In genomic region chr4:2040391-2041233, GRCh38 we compare ENCODE assay signal across 10 cellular contexts. TPM values are rescaled to one million over a fixed set of nuclear protein-coding genes. Genes with fewer than 3 reads are reported as not detected.
DNase-seq lines count a peak whose midpoint lies in the region; ATAC-seq, FAIRE-seq and TF ChIP-seq lines count a peak whose summit lies in the region.
"Had no signal": no experiment of that assay in that cellular context is flagged by ENCODE, and none has a peak within 500 bp of the region (broad histone marks: within the 10 kb centered on the region; RNA-seq: fewer than 3 reads in every experiment).

No MANE protein-coding gene starts in this region.

- H2BK5ac ChIP-seq in H1 (ENCODE audit: low read depth, low read length): no peak overlapping the region

- H3K14ac ChIP-seq in H1 (ENCODE audit: insufficient read length): no peak overlapping the region

- peaks cover 14 to 31% (median 27%) of the 10 kb centered on the region in 11 experiments for H4K20me1 ChIP-seq in BLaER1 treated with 17β-estradiol and CSF1 and Interleukin-3, amounts not matched to agents 10 nM and 100 nM
- H4K20me1 ChIP-seq in H1 (replicated peaks in 1 of 2; ENCODE audit: control insufficient read depth in 1 of 2, insufficient read depth in 2 of 2, low read length in 2 of 2): peaks cover 0 to 7% of the 10 kb centered on the region in 2 experiments

- H3K36me3 Mint-ChIP-seq in IgD-negative memory B cell: no peaks in the 10 kb centered on the region
- H3K36me3 Mint-ChIP-seq in nephron progenitor cell (ENCODE audit: low read depth): no peaks in the 10 kb centered on the region

- no peaks in the 10 kb centered on the region for H3K79me2 ChIP-seq in H1 (ENCODE audit: control insufficient read depth in 1 of 2, insufficient read depth in 2 of 2, low read length in 2 of 2)

- H3K4me3 Mint-ChIP-seq in IgD-negative memory B cell (peak overlapping the region; percentile 17 to 85 (median 55)), nephron progenitor cell (peak overlapping the region; percentile 75)

- peak overlapping the region in 8 of 11 experiments; percentile 65 to 75 (median 74); a peak in 8 of 22 replicates for H3K9ac ChIP-seq in BLaER1 treated with 17β-estradiol and CSF1 and Interleukin-3, amounts not matched to agents 10 nM and 100 nM
- H3K9ac ChIP-seq in H1 (replicated peaks in 1 of 4; ENCODE audit: extremely low read depth in 1 of 4, low read depth in 3 of 4, low read length in 3 of 4): no peak overlapping the region

- H3K27ac Mint-ChIP-seq in IgD-negative memory B cell (peak overlapping the region in 1 of 3 donors; percentile 39), nephron progenitor cell (no peak overlapping the region)

- H3K56ac ChIP-seq in H1 (replicated peaks; ENCODE audit: insufficient read length, low read depth, low read length): no peak overlapping the region

- no peak for TF ChIP-seq RAD21 in H1 (IDR thresholded peaks at IDR 0.05 in 1 of 2, conservative IDR thresholded peaks at IDR 0.05 in 1 of 2; ENCODE audit: low read depth in 2 of 2, low read length in 2 of 2)

- intact Hi-C loops in sciatic nerve (cut with DNase I): no loop called here

- peak in 1 of 2 experiments; percentile 69 for DNase-seq in H1 (ENCODE audit: low read depth in 1 of 2, low spot score in 2 of 2)
- no peak for DNase-seq in nephron progenitor cell
- DNase-seq in sciatic nerve (ENCODE audit: low spot score): no peak
- no peak for DNase-seq in GM19239 (ENCODE audit: insufficient read length, low spot score)
- no peak for DNase-seq in EL
- DNase-seq in NCI-H128 (lab: John Stamatoyannopoulos, UW; ENCODE audit: unreplicated experiment): no peak
- DNase-seq: cortex of kidney had no signal

- H3K9me3 ChIP-seq in BLaER1 treated with 17β-estradiol and CSF1 and Interleukin-3, amounts not matched to agents 10 nM and 100 nM (replicated peaks in 1 of 11): peaks cover 0 to 7% (median 0%) of the 10 kb centered on the region in 11 experiments; a peak in 1 of 22 replicates
- peaks cover 0 to 8% of the 10 kb centered on the region in 2 experiments; a peak in 1 of 4 replicates for H3K9me3 ChIP-seq in H1 (ENCODE audit: insufficient read depth in 2 of 2, low read depth in 1 of 2, low read length in 1 of 2)

- H3K4ac ChIP-seq in H1 (replicated peaks; ENCODE audit: insufficient read length, low read depth, low read length): no peak overlapping the region

- peaks cover 12% of the 10 kb centered on the region; the same call in 1 of the 2 replicates for H3K23me2 ChIP-seq in H1 (ENCODE audit: low read depth, low read length)

- H3K27me3 ChIP-seq in BLaER1 treated with 17β-estradiol and CSF1 and Interleukin-3, amounts not matched to agents 10 nM and 100 nM: peaks cover 29 to 39% (median 36%) of the 10 kb centered on the region in 11 experiments
- peaks cover 21 to 52% (median 42%) of the 10 kb centered on the region in 4 experiments for H3K27me3 ChIP-seq in H1 (replicated peaks in 1 of 4; ENCODE audit: control insufficient read depth in 3 of 4, extremely low read depth in 1 of 4, insufficient read depth in 3 of 4, low read length in 3 of 4)

- no peak for ATAC-seq in sciatic nerve

- no peak overlapping the region for H2BK120ac ChIP-seq in H1 (replicated peaks; ENCODE audit: low read depth, low read length)

- H2AK5ac ChIP-seq in H1 (ENCODE audit: low read depth, low read length): no peak overlapping the region

- TF ChIP-seq CTCF in H1 (IDR thresholded peaks at IDR 0.05; ENCODE audit: control extremely low read depth in 1 of 3, insufficient read depth in 1 of 3, low read depth in 1 of 3, low read length in 3 of 3): no peak
- TF ChIP-seq CTCF in nephron progenitor cell (IDR thresholded peaks at IDR 0.05): no peak

- no peak for TF ChIP-seq POLR2A in H1 (IDR thresholded peaks at IDR 0.05; ENCODE audit: control extremely low read depth in 1 of 2, low read depth in 2 of 2, low read length in 2 of 2)

- H3K18ac ChIP-seq in H1 (ENCODE audit: extremely low read depth, low read length): no peak overlapping the region

- H2BK12ac ChIP-seq in H1 (ENCODE audit: low read depth, low read length): no peak overlapping the region

- CTCF ChIA-PET in H1 (lab: Charles Lee; ENCODE audit: partially characterized antibody): no interaction called here

- no peak overlapping the region for H4K5ac ChIP-seq in H1 (ENCODE audit: insufficient read length, low read depth, low read length)

- no peak for TF ChIP-seq EP300 in H1 (IDR thresholded peaks at IDR 0.05; ENCODE audit: borderline replicate concordance in 1 of 2, low read depth in 2 of 2, low read length in 2 of 2)

- peaks cover 0 to 2% (median 0%) of the 10 kb centered on the region in 3 donors for H3K4me1 Mint-ChIP-seq in IgD-negative memory B cell
- peaks cover 5% of the 10 kb centered on the region for H3K4me1 Mint-ChIP-seq in nephron progenitor cell

- no peak overlapping the region for H3K23ac ChIP-seq in H1 (ENCODE audit: insufficient read length)

- H3K27me3 Mint-ChIP-seq in IgD-negative memory B cell: peaks cover 16% of the 10 kb centered on the region
- H3K27me3 Mint-ChIP-seq in nephron progenitor cell (ENCODE audit: low read depth, poor library complexity): peaks cover 61% of the 10 kb centered on the region

- peak overlapping the region; percentile 93 to 100 (median 98) for H3K4me2 ChIP-seq in BLaER1 treated with 17β-estradiol and CSF1 and Interleukin-3, amounts not matched to agents 10 nM and 100 nM
- H3K4me2 ChIP-seq in H1 (ENCODE audit: insufficient read depth in 1 of 2, low read depth in 2 of 2, low read length in 2 of 2): peak overlapping the region; percentile 47 to 73

- H4K91ac ChIP-seq in H1 (replicated peaks; ENCODE audit: insufficient read length, low read length): no peak overlapping the region

- no peaks in the 10 kb centered on the region for H3K9me3 Mint-ChIP-seq in IgD-negative memory B cell
- peaks cover 5% of the 10 kb centered on the region for H3K9me3 Mint-ChIP-seq in nephron progenitor cell

- 9% methylated on average over 16 of the region's 91 CpGs; no CpG with 5 or more reads in 1 of the 2 experiments for WGBS in H1 (ENCODE audit: extremely low coverage in 1 of 2, insufficient coverage in 1 of 2, insufficient read length in 1 of 2, insufficient replicate concordance in 2 of 2, low coverage in 1 of 2, low lambda C conversion rate in 2 of 2, missing lambda C conversion rate in 1 of 2), 2 experiments

- peaks cover 0 to 14% (median 10%) of the 10 kb centered on the region in 11 experiments; a peak in 10 of 22 replicates for H3K36me3 ChIP-seq in BLaER1 treated with 17β-estradiol and CSF1 and Interleukin-3, amounts not matched to agents 10 nM and 100 nM
- no peaks in the 10 kb centered on the region; a peak in 1 of 8 replicates for H3K36me3 ChIP-seq in H1 (ENCODE audit: control insufficient read depth in 2 of 4, insufficient read depth in 4 of 4, low read length in 3 of 4)

- FAIRE-seq in H1 (lab: Jason Lieb, UNC): no peak
- FAIRE-seq in GM19239 (lab: Jason Lieb, UNC): no peak

- H3K79me1 ChIP-seq in H1 (ENCODE audit: low read depth, low read length): no peaks in the 10 kb centered on the region

- peak overlapping the region; percentile 59 to 77 (median 70) for H3K4me3 ChIP-seq in BLaER1 treated with 17β-estradiol and CSF1 and Interleukin-3, amounts not matched to agents 10 nM and 100 nM
- peak overlapping the region; percentile 48 to 72 (median 58) for H3K4me3 ChIP-seq in H1 (ENCODE audit: extremely low read depth in 1 of 4, insufficient read depth in 2 of 4, low read depth in 3 of 4, low read length in 4 of 4)

- H3K4me1 ChIP-seq in BLaER1 treated with 17β-estradiol and CSF1 and Interleukin-3, amounts not matched to agents 10 nM and 100 nM: peaks cover 15 to 37% (median 34%) of the 10 kb centered on the region in 10 experiments; a peak in 19 of 20 replicates
- H3K4me1 ChIP-seq in H1 (replicated peaks in 1 of 4; ENCODE audit: control insufficient read depth in 3 of 4, insufficient read depth in 4 of 4, low read length in 3 of 4): peaks cover 0 to 8% (median 3%) of the 10 kb centered on the region in 4 experiments; a peak in 5 of 7 replicates

- H3K27ac ChIP-seq in BLaER1 treated with 17β-estradiol and CSF1 and Interleukin-3, amounts not matched to agents 10 nM and 100 nM: no peak overlapping the region
- no peak overlapping the region for H3K27ac ChIP-seq in H1 (ENCODE audit: low read depth, low read length)

- peak overlapping the region; percentile 25 for H4K8ac ChIP-seq in H1 (ENCODE audit: extremely low read depth, insufficient read depth, low read length)

- POLR2A ChIA-PET in H1 (lab: Charles Lee; ENCODE audit: partially characterized antibody): interaction anchor here (0.9 to 1.0 kb wide), 2 partner anchors 10 to 18 kb away, joined by 3 to 4 read pairs; no protein-coding TSS in a partner anchor

- H2BK15ac ChIP-seq in H1 (ENCODE audit: low read length): no peak overlapping the region

- no peak overlapping the region for H2BK20ac ChIP-seq in H1 (ENCODE audit: low read length)

- H2AFZ ChIP-seq in H1 (ENCODE audit: low read length): no peak overlapping the region

TF ChIP-seq in H1, 55 proteins besides CTCF, POLR2A, EP300 and RAD21 (continues in another document):
- no peak for TF ChIP-seq SIN3A (conservative IDR thresholded peaks at IDR 0.05 in 1 of 2, IDR thresholded peaks at IDR 0.05 in 1 of 2; ENCODE audit: low read depth in 1 of 2, low read length in 2 of 2)
- no peak for TF ChIP-seq SIRT6 (IDR thresholded peaks at IDR 0.05; ENCODE audit: low read length)
- no peak for TF ChIP-seq JUN (IDR thresholded peaks at IDR 0.05; ENCODE audit: low read depth, low read length)
- no peak for TF ChIP-seq PHF8 (conservative IDR thresholded peaks at IDR 0.05; ENCODE audit: low read depth, low read length)

RNA-seq across cellular contexts. Expression of gene NAT8L, which starts 18.5 kb away (rescaled TPM):
- polyA plus RNA-seq in IgD-negative memory B cell (not detected), H1 (2011; rRNA removed) (10.8 and 13.3 TPM in 2 replicates)
- total RNA-seq in H1 (2021; fragmentation: NEBNext Ultra II Directional; extraction: Animal tissue kit (Norgen Biotek cat#: 25700)): 10.8 and 11.5 TPM in 2 replicates
- 10.6 TPM for polyA plus RNA-seq in H1 (2011; cell fraction: cytosol; rRNA removed)
- 22.6 TPM for polyA plus RNA-seq in H1 (2011; cell fraction: nucleus; rRNA removed)
- 10.1 to 16.0 TPM (median 14.1 TPM) in 4 replicates for polyA plus RNA-seq in H1 (2012, experiment 1 of 2)
- polyA plus RNA-seq in H1 (2012, experiment 2 of 2): 9.8 TPM
- 4.8 TPM for polyA plus RNA-seq in H1 (2013, experiment 1 of 2)
- 5.0 TPM for polyA plus RNA-seq in H1 (2013, experiment 2 of 2)
- 28.5 and 40.4 TPM in 2 replicates for polyA minus RNA-seq in H1 (2011; rRNA and poly(A)+ RNA removed)
- 7.3 TPM for polyA minus RNA-seq in H1 (2011; cell fraction: cytosol; rRNA and poly(A)+ RNA removed)
- 7.3 TPM for polyA minus RNA-seq in H1 (2011; cell fraction: nucleus; rRNA and poly(A)+ RNA removed)
- 8.1 TPM for total RNA-seq in sciatic nerve
- total RNA-seq: RPMI7951 had no signal

RNA-seq across cellular contexts. Expression of gene NELFA, which starts 31.8 kb away (rescaled TPM):
- polyA plus RNA-seq in IgD-negative memory B cell (44.7 TPM), H1 (2011; rRNA removed) (41.8 and 61.5 TPM in 2 replicates)
- 57.5 and 61.4 TPM in 2 replicates for total RNA-seq in H1 (2021; fragmentation: NEBNext Ultra II Directional; extraction: Animal tissue kit (Norgen Biotek cat#: 25700))
- 32.4 TPM for polyA plus RNA-seq in H1 (2011; cell fraction: cytosol; rRNA removed)
- 61.6 TPM for polyA plus RNA-seq in H1 (2011; cell fraction: nucleus; rRNA removed)
- 37.7 to 59.0 TPM (median 56.1 TPM) in 4 replicates for polyA plus RNA-seq in H1 (2012, experiment 1 of 2)
- polyA plus RNA-seq in H1 (2012, experiment 2 of 2): 51.4 TPM
- polyA plus RNA-seq in H1 (2013, experiment 1 of 2): 41.7 TPM
- polyA plus RNA-seq in H1 (2013, experiment 2 of 2): 37.8 TPM
- 11.5 and 14.7 TPM in 2 replicates for polyA minus RNA-seq in H1 (2011; rRNA and poly(A)+ RNA removed)
- 34.5 TPM for polyA minus RNA-seq in H1 (2011; cell fraction: cytosol; rRNA and poly(A)+ RNA removed)
- 50.5 TPM for polyA minus RNA-seq in H1 (2011; cell fraction: nucleus; rRNA and poly(A)+ RNA removed)
- total RNA-seq in sciatic nerve: 27.2 TPM

Comparison
In these comparisons a context has a peak if more than half of its experiments do, and no peak if none do; other contexts are left out.
1. H3K9ac ChIP-seq: peak in BLaER1 treated with 17β-estradiol and CSF1 and Interleukin-3, amounts not matched to agents 10 nM and 100 nM (8 of 11); none in H1 (0 of 4).